In genomic region chr1:109501644-109502367, GRCh38 we compare ENCODE assay signal across 16 cellular contexts. TPM values are rescaled to one million over a fixed set of nuclear protein-coding genes. Genes with fewer than 3 reads are reported as not detected.
DNase-seq lines count a peak whose midpoint lies in the region; ATAC-seq, FAIRE-seq and TF ChIP-seq lines count a peak whose summit lies in the region.
"Had no signal": no experiment of that assay in that cellular context is flagged by ENCODE, and none has a peak within 500 bp of the region (broad histone marks: within the 10 kb centered on the region; RNA-seq: fewer than 3 reads in every experiment).

No MANE protein-coding gene starts in this region.

- H3K36me3 ChIP-seq in CD8-positive, alpha-beta memory T cell (ENCODE audit: insufficient read depth, low read length), result peaks cover 17% of the 10 kb centered on the region
- H3K36me3 ChIP-seq in astrocyte (ENCODE audit: insufficient read depth, low read length) (no peaks in the 10 kb centered on the region), osteoblast (ENCODE audit: insufficient read depth, low read length) (peaks cover 26% of the 10 kb centered on the region)

- H3K9ac ChIP-seq in astrocyte (ENCODE audit: low read length), result no peak overlapping the region

- H3K36me3 Mint-ChIP-seq in CD8-positive, alpha-beta memory T cell, result peaks cover 0 to 34% (median 4%) of the 10 kb centered on the region in 3 donors
- H3K36me3 Mint-ChIP-seq in astrocyte (ENCODE audit: low read depth, unreplicated experiment), result peaks cover 5% of the 10 kb centered on the region

- H2AFZ ChIP-seq in astrocyte (ENCODE audit: low read depth, low read length) (no peak overlapping the region), osteoblast (ENCODE audit: low read length) (no peak overlapping the region)

- TF ChIP-seq POLR2A in NB4 (IDR thresholded peaks at IDR 0.05; ENCODE audit: extremely low read depth, insufficient read length), result no peak

- no peaks in the 10 kb centered on the region for H3K27me3 Mint-ChIP-seq in CD8-positive, alpha-beta memory T cell
- H3K27me3 Mint-ChIP-seq in astrocyte (ENCODE audit: low read depth, unreplicated experiment), result no peaks in the 10 kb centered on the region

- H4K20me1 ChIP-seq in astrocyte (ENCODE audit: insufficient read depth, low read length) (peaks cover 35% of the 10 kb centered on the region), osteoblast (ENCODE audit: insufficient read depth, low read length) (peaks cover 19% of the 10 kb centered on the region)

- H3K4me3 ChIP-seq in CD8-positive, alpha-beta memory T cell (ENCODE audit: low read length), result peak overlapping the region; percentile 44
- peak overlapping the region; percentile 35 for H3K4me3 ChIP-seq in NB4 (ENCODE audit: low read depth, low read length)
- H3K4me3 ChIP-seq in astrocyte (ENCODE audit: insufficient read depth, low read depth, low read length), result no peak overlapping the region
- H3K4me3 ChIP-seq in osteoblast (ENCODE audit: insufficient read depth, low read length), result no peak overlapping the region
- H3K4me3 ChIP-seq: testis had no signal

- H3K27me3 ChIP-seq in CD8-positive, alpha-beta memory T cell (ENCODE audit: insufficient read depth, low read length, poor library complexity, severe bottlenecking), result no peaks in the 10 kb centered on the region
- H3K27me3 ChIP-seq in astrocyte (ENCODE audit: insufficient read depth, low read length), result no peaks in the 10 kb centered on the region
- H3K27me3 ChIP-seq in osteoblast (ENCODE audit: insufficient read depth, low read length), result no peaks in the 10 kb centered on the region
- H3K27me3 ChIP-seq: testis had no signal

- H3K27ac Mint-ChIP-seq in CD8-positive, alpha-beta memory T cell, result peak overlapping the region; percentile 90 to 97 (median 95)
- no peak overlapping the region for H3K27ac Mint-ChIP-seq in astrocyte (ENCODE audit: unreplicated experiment)

- TF ChIP-seq CTCF in NB4 (IDR thresholded peaks at IDR 0.05; ENCODE audit: low read depth, low read length) (no peak), astrocyte (IDR thresholded peaks at IDR 0.05; ENCODE audit: insufficient read depth, low read depth, low read length) (no peak), osteoblast (IDR thresholded peaks at IDR 0.05; ENCODE audit: extremely low read depth, low read depth, low read length) (no peak)

- H3K27ac ChIP-seq in CD8-positive, alpha-beta memory T cell (ENCODE audit: low read depth, low read length), result peak overlapping the region; percentile 1
- no peak overlapping the region for H3K27ac ChIP-seq in astrocyte (ENCODE audit: low read depth, low read length)
- H3K27ac ChIP-seq in osteoblast (ENCODE audit: low read depth, low read length), result no peak overlapping the region
- H3K27ac ChIP-seq: testis had no signal

- no peak for DNase-seq in CD8-positive, alpha-beta memory T cell
- peak; percentile 93 for DNase-seq in NB4 (ENCODE audit: low read depth)
- no peak for DNase-seq in astrocyte (ENCODE audit: low read depth)
- peak; percentile 23 for DNase-seq in osteoblast (ENCODE audit: insufficient read length, low spot score, missing footprints)
- no peak for DNase-seq in stimulated activated CD4-positive, alpha-beta T cell treated with anti-CD3 and anti-CD28 coated beads, Interleukin-4, amount 100 ng/mL, for 24 hours
- no peak for DNase-seq in RCC 7860 (ENCODE audit: low spot score)
- DNase-seq: COR-L47, cortex of kidney, H7, left ventricle myocardium superior, testis had no signal

- no peaks in the 10 kb centered on the region for H3K9me3 Mint-ChIP-seq in CD8-positive, alpha-beta memory T cell
- H3K9me3 Mint-ChIP-seq in astrocyte (ENCODE audit: unreplicated experiment), result no peaks in the 10 kb centered on the region

- H3K4me2 ChIP-seq in astrocyte (ENCODE audit: low read length), result no peak overlapping the region
- no peak overlapping the region for H3K4me2 ChIP-seq in osteoblast (ENCODE audit: insufficient read depth, low read length)

- peaks cover 2% of the 10 kb centered on the region for H3K79me2 ChIP-seq in astrocyte (ENCODE audit: insufficient read depth, low read length)
- peaks cover 15% of the 10 kb centered on the region for H3K79me2 ChIP-seq in osteoblast (ENCODE audit: insufficient read depth, low read length)

- H3K9me3 ChIP-seq in CD8-positive, alpha-beta memory T cell (ENCODE audit: low read length), result no peaks in the 10 kb centered on the region
- H3K9me3 ChIP-seq in astrocyte (ENCODE audit: insufficient read depth, low read depth, low read length) (no peaks in the 10 kb centered on the region), osteoblast (ENCODE audit: low read depth, low read length) (no peaks in the 10 kb centered on the region)
- H3K9me3 ChIP-seq: testis had no signal

- FAIRE-seq in astrocyte (lab: Jason Lieb, UNC) (no peak), RCC 7860 (lab: Jason Lieb, UNC) (no peak)
- FAIRE-seq: frontal cortex had no signal

- ATAC-seq in GM18861 (IDR thresholded peaks at IDR 0.05; ENCODE audit: unreplicated experiment) (no peak), HG02938 (IDR thresholded peaks at IDR 0.05; ENCODE audit: unreplicated experiment) (no peak)
- ATAC-seq: left ventricle myocardium superior had no signal

- peaks cover 83 to 98% (median 94%) of the 10 kb centered on the region in 3 donors for H3K4me1 Mint-ChIP-seq in CD8-positive, alpha-beta memory T cell
- peaks cover 57% of the 10 kb centered on the region for H3K4me1 Mint-ChIP-seq in astrocyte (ENCODE audit: low read depth, unreplicated experiment)

- H3K4me1 ChIP-seq in CD8-positive, alpha-beta memory T cell (ENCODE audit: insufficient read depth, low read length), result peaks cover 96% of the 10 kb centered on the region
- H3K4me1 ChIP-seq in astrocyte (ENCODE audit: insufficient read depth, low read length) (peaks cover 10% of the 10 kb centered on the region), osteoblast (ENCODE audit: insufficient read depth, low read length) (no peaks in the 10 kb centered on the region)

- POLR2A ChIA-PET in CD8-positive, alpha-beta memory T cell (lab: Charles Lee), result interaction anchor here (0.8 to 2.4 kb wide), 5 partner anchors 8 to 47 kb away, joined by 3 to 13 read pairs (median 4); partner anchors contain the start of genes ATXN7L2, CYB561D1 and GNAI3

- peak overlapping the region; percentile 79 to 90 (median 81) for H3K4me3 Mint-ChIP-seq in CD8-positive, alpha-beta memory T cell
- peak overlapping the region; percentile 62 for H3K4me3 Mint-ChIP-seq in astrocyte (ENCODE audit: unreplicated experiment)

- CTCF ChIA-PET in CD8-positive, alpha-beta memory T cell (lab: Charles Lee), result interaction anchor here (1.4 to 32.5 kb wide), 6 partner anchors 6 to 483 kb away, joined by 3 to 1339 read pairs (median 195); partner anchors contain the start of genes AHCYL1, AMIGO1, CYB561D1 and GNAI3

RNA-seq across cellular contexts. Expression of gene AMIGO1, which starts 7.7 kb away (rescaled TPM):
- 1 to 10 TPM; 4.0 to 4.9 TPM for total RNA-seq in CD8-positive, alpha-beta memory T cell
- polyA plus RNA-seq in CD8-positive, alpha-beta memory T cell, result 20.2 TPM
- total RNA-seq in astrocyte, result 1.2 and 1.8 TPM in 2 replicates
- total RNA-seq in osteoblast, result 2.1 and 2.5 TPM in 2 replicates

RNA-seq across cellular contexts. Expression of gene CYB561D1, which starts 7.9 kb away (rescaled TPM):
- 10 to 100 TPM in 1 of 2 experiments, 1 to 10 TPM in 1; 9.9 to 10.6 TPM for total RNA-seq in CD8-positive, alpha-beta memory T cell
- 15.4 TPM for polyA plus RNA-seq in CD8-positive, alpha-beta memory T cell
- 9.4 and 11.9 TPM in 2 replicates for total RNA-seq in astrocyte
- total RNA-seq in osteoblast, result 6.5 and 10.5 TPM in 2 replicates

RNA-seq across cellular contexts. Expression of gene ATXN7L2, which starts 18.1 kb away (rescaled TPM):
- total RNA-seq in CD8-positive, alpha-beta memory T cell, result 10 to 100 TPM; 14.6 to 15.3 TPM
- 8.7 TPM for polyA plus RNA-seq in CD8-positive, alpha-beta memory T cell
- total RNA-seq in astrocyte (5.5 and 6.2 TPM in 2 replicates), osteoblast (1.8 and 3.5 TPM in 2 replicates)

RNA-seq across cellular contexts. Expression of gene SYPL2, which starts 35.5 kb away (rescaled TPM):
- total RNA-seq in CD8-positive, alpha-beta memory T cell, result under 1 TPM in 1 of 2 experiments, not detected in 1; 0.07 TPM
- 0.07 TPM for polyA plus RNA-seq in CD8-positive, alpha-beta memory T cell
- total RNA-seq in astrocyte (0.70 and 0.77 TPM in 2 replicates), osteoblast (0.88 and 1.8 TPM in 2 replicates)
- total RNA-seq: frontal cortex, MCF 10A had no signal

RNA-seq across cellular contexts. Expression of gene GPR61, which starts 37.9 kb away (rescaled TPM):
- under 1 TPM in 1 of 2 experiments, not detected in 1; 0.39 TPM for total RNA-seq in CD8-positive, alpha-beta memory T cell
- not detected for polyA plus RNA-seq in CD8-positive, alpha-beta memory T cell
- total RNA-seq in astrocyte, result not detected in 2 replicates
- total RNA-seq in osteoblast, result not detected in 2 replicates
- total RNA-seq: MCF 10A, posterior vena cava had no signal

Comparison
In these comparisons a context has a peak if more than half of its experiments do, and no peak if none do; other contexts are left out.
1. DNase-seq: peak in NB4 (single experiment) and osteoblast (single experiment); none in CD8-positive, alpha-beta memory T cell (0 of 5), astrocyte (single experiment), stimulated activated CD4-positive, alpha-beta T cell treated with anti-CD3 and anti-CD28 coated beads, Interleukin-4, amount 100 ng/mL, for 24 hours (single experiment) and RCC 7860 (single experiment).
2. H3K4me3 ChIP-seq: peak in CD8-positive, alpha-beta memory T cell (single experiment) and NB4 (single experiment); none in astrocyte (single experiment) and osteoblast (single experiment).